ENCODE assay signal across 14 cellular contexts in the genomic region with DNA sequence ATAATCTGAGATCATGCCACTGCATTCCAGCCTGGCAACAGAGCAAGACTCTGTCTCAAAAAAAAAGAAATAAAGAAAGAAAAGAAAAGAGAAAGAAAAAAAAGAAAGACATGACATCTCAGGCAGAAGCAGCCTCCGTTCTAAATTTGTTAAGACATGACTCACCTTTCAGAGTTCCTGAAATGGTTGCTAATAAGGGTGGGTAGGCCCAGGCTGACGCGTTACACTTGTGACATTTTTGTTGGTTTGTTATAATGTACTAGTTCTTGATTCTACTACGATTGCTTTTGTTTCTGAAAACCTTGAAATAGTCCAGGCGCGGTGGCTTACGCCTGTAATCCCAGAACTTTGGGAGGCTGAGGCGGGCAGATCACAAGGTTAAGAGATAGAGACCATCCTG.
"Had no signal": no experiment of that assay in that cellular context is flagged by ENCODE, and none has a peak within 500 bp of the region (broad histone marks: within the 10 kb centered on the region; RNA-seq: fewer than 3 reads in every experiment).

No MANE protein-coding gene starts in this region.

- H3K27ac ChIP-seq: upper lobe of left lung, VCaP had no signal

- H3K9me3 ChIP-seq: mucosa of descending colon, upper lobe of left lung had no signal

- H3K4me3 ChIP-seq: mucosa of descending colon, upper lobe of left lung had no signal

- H3K27me3 Mint-ChIP-seq: activated CD4-positive, alpha-beta memory T cell treated with anti-CD3 and anti-CD28 coated beads, Interleukin-2, amount 10 ng/mL, durations not matched to agents 7 days and 5 days; natural killer cell treated with Interleukin-12 subunit alpha and Interleukin-12 subunit beta and Interleukin-15 and Interleukin-18, amount 100 ng/mL, for 72 hours; T-cell had no signal

- H3K4me1 Mint-ChIP-seq: activated CD4-positive, alpha-beta memory T cell treated with anti-CD3 and anti-CD28 coated beads, Interleukin-2, amount 10 ng/mL, durations not matched to agents 7 days and 5 days had no signal

- DNase-seq: activated CD4-positive, alpha-beta memory T cell treated with anti-CD3 and anti-CD28 coated beads, Interleukin-2, amount 10 ng/mL, durations not matched to agents 7 days and 5 days; activated naive CD4-positive, alpha-beta T cell treated with Interleukin-2 at 50 U/mL for 16 hours; dermis blood vessel endothelial cell; endodermal cell; glutamatergic neuron; mucosa of descending colon; right cardiac atrium; T-cell; T1000; upper lobe of left lung had no signal

- H3K4me3 Mint-ChIP-seq: activated CD4-positive, alpha-beta memory T cell treated with anti-CD3 and anti-CD28 coated beads, Interleukin-2, amount 10 ng/mL, durations not matched to agents 7 days and 5 days; activated T-helper 1 cell treated with anti-CD3 and anti-CD28 coated beads, Interleukin-12 subunit alpha, Interleukin-12 subunit beta, Interleukin-2, Interleukin-4 antibody, amounts not matched to agents 30 ng/mL and 10 ng/mL and 1 ng/mL, durations not matched to agents 14 hours and 24 hours and 36 hours; endodermal cell; natural killer cell treated with Interleukin-12 subunit alpha and Interleukin-12 subunit beta and Interleukin-15 and Interleukin-18, amount 100 ng/mL, for 72 hours; stimulated activated effector memory CD8-positive, alpha-beta T cell treated with anti-CD3 and anti-CD28 coated beads, Interleukin-12 subunit alpha, Interleukin-12 subunit beta, amount 100 ng/mL, for 72 hours; T-cell had no signal

- H3K27me3 ChIP-seq: upper lobe of left lung had no signal

- H3K36me3 Mint-ChIP-seq: natural killer cell treated with Interleukin-12 subunit alpha and Interleukin-12 subunit beta and Interleukin-15 and Interleukin-18, amount 100 ng/mL, for 72 hours had no signal

- H3K9me3 Mint-ChIP-seq: activated CD4-positive, alpha-beta memory T cell treated with anti-CD3 and anti-CD28 coated beads, Interleukin-2, amount 10 ng/mL, durations not matched to agents 7 days and 5 days; activated T-helper 1 cell treated with anti-CD3 and anti-CD28 coated beads, Interleukin-12 subunit alpha, Interleukin-12 subunit beta, Interleukin-2, Interleukin-4 antibody, amounts not matched to agents 30 ng/mL and 10 ng/mL and 1 ng/mL, durations not matched to agents 14 hours and 24 hours and 36 hours; endodermal cell; natural killer cell treated with Interleukin-12 subunit alpha and Interleukin-12 subunit beta and Interleukin-15 and Interleukin-18, amount 100 ng/mL, for 72 hours; stimulated activated effector memory CD8-positive, alpha-beta T cell treated with anti-CD3 and anti-CD28 coated beads, Interleukin-12 subunit alpha, Interleukin-12 subunit beta, amount 100 ng/mL, for 72 hours; T-cell had no signal

- H3K4me1 ChIP-seq: upper lobe of left lung had no signal

- H3K27ac Mint-ChIP-seq: activated CD4-positive, alpha-beta memory T cell treated with anti-CD3 and anti-CD28 coated beads, Interleukin-2, amount 10 ng/mL, durations not matched to agents 7 days and 5 days; activated T-helper 1 cell treated with anti-CD3 and anti-CD28 coated beads, Interleukin-12 subunit alpha, Interleukin-12 subunit beta, Interleukin-2, Interleukin-4 antibody, amounts not matched to agents 30 ng/mL and 10 ng/mL and 1 ng/mL, durations not matched to agents 14 hours and 24 hours and 36 hours; endodermal cell; natural killer cell treated with Interleukin-12 subunit alpha and Interleukin-12 subunit beta and Interleukin-15 and Interleukin-18, amount 100 ng/mL, for 72 hours; stimulated activated effector memory CD8-positive, alpha-beta T cell treated with anti-CD3 and anti-CD28 coated beads, Interleukin-12 subunit alpha, Interleukin-12 subunit beta, amount 100 ng/mL, for 72 hours; T-cell had no signal
